Comparison of ENCODE assay signal across 8 cellular contexts in genomic region chrX:118976599-118977340, GRCh38. TPM values are rescaled to one million over a fixed set of nuclear protein-coding genes. Genes with fewer than 3 reads are reported as not detected.
DNase-seq lines count a peak whose midpoint lies in the region; ATAC-seq and TF ChIP-seq lines count a peak whose summit lies in the region.

No MANE protein-coding gene starts in this region.

- DNase-seq in SIG-M5 treated with dmso at 0.1 percent for 504 hours (lab: John Stamatoyannopoulos, UW; ENCODE audit: unreplicated experiment), result peak; percentile 5
- no peak for DNase-seq in SIG-M5 (lab: John Stamatoyannopoulos, UW)
- DNase-seq in SK-N-MC (ENCODE audit: low read depth, low spot score), result no peak
- peak; percentile 0 to 2 for DNase-seq in cardiac fibroblast (ENCODE audit: low read depth in 2 of 2)
- DNase-seq in testis, result peak; percentile 31
- no peak for DNase-seq in globus pallidus (ENCODE audit: low spot score)

- H3K4me3 ChIP-seq in SK-N-MC (peak overlapping the region; percentile 82), cardiac fibroblast (replicated peaks in 1 of 2; ENCODE audit: low read depth in 2 of 2, low read length in 2 of 2) (no peak overlapping the region), mesodermal cell (ENCODE audit: extremely low read depth, insufficient read depth, low read length, poor library complexity, severe bottlenecking) (peak overlapping the region; percentile 33), testis (peak overlapping the region; percentile 50 to 59)

- H3K9ac ChIP-seq in SK-N-MC (ENCODE audit: insufficient read length), result no peak overlapping the region

- H3K9me3 ChIP-seq in SK-N-MC (ENCODE audit: low read depth, low read length) (no peaks in the 10 kb centered on the region), mesodermal cell (ENCODE audit: control insufficient read depth, low read length) (no peaks in the 10 kb centered on the region), testis (no peaks in the 10 kb centered on the region)

- TF ChIP-seq CTCF in cardiac fibroblast (IDR thresholded peaks at IDR 0.05; ENCODE audit: low read depth, low read length), result no peak
- no peak for TF ChIP-seq CTCF in testis (IDR thresholded peaks at IDR 0.05)

- peaks cover 6% of the 10 kb centered on the region for H3K4me1 ChIP-seq in mesodermal cell (ENCODE audit: control insufficient read depth, insufficient read depth, low read length, poor library complexity, severe bottlenecking)
- H3K4me1 ChIP-seq in testis, result no peaks in the 10 kb centered on the region

- 7 to 31% methylated on average over 2 of the region's 17 CpGs for WGBS in mesodermal cell (ENCODE audit: insufficient coverage in 2 of 2), 2 experiments
- 16 to 23% methylated on average over 5 to 7 of the region's 17 CpGs for WGBS in testis, 2 donors

- H3K36me3 ChIP-seq in SK-N-MC (ENCODE audit: insufficient read depth, low read length) (no peaks in the 10 kb centered on the region), mesodermal cell (ENCODE audit: control insufficient read depth, insufficient read depth, low read length) (no peaks in the 10 kb centered on the region), testis (ENCODE audit: low read depth, missing control alignments) (no peaks in the 10 kb centered on the region)

- intact Hi-C loops in testis (cut with DNase I; ENCODE audit: low total_unique reads), result no loop called here

- ATAC-seq in GM21381 (IDR thresholded peaks at IDR 0.05; ENCODE audit: unreplicated experiment), result no peak

- H3K27ac ChIP-seq in SK-N-MC, result no peak overlapping the region
- no peak overlapping the region for H3K27ac ChIP-seq in mesodermal cell (ENCODE audit: low read depth, low read length, severe bottlenecking)
- peak overlapping the region; percentile 24 to 50 for H3K27ac ChIP-seq in testis

- no peak for TF ChIP-seq POLR2A in testis (IDR thresholded peaks at IDR 0.05)

- no peaks in the 10 kb centered on the region for H3K27me3 ChIP-seq in testis

RNA-seq across cellular contexts. Expression of gene LONRF3, which starts 2.4 kb away (rescaled TPM):
- polyA plus RNA-seq in mesodermal cell (2013, experiment 1 of 2), result 1.0 TPM
- 0.46 TPM for polyA plus RNA-seq in mesodermal cell (2013, experiment 2 of 2)
- total RNA-seq in testis, result 1 to 10 TPM; 8.5 to 9.7 TPM
- polyA plus RNA-seq in testis (ENCODE audit: insufficient read depth, low read depth, low replicate concordance), result 4.2 TPM

Comparison
In these comparisons a context has a peak if more than half of its experiments do, and no peak if none do; other contexts are left out.
1. DNase-seq: peak in SIG-M5 treated with dmso at 0.1 percent for 504 hours (single experiment), cardiac fibroblast (2 of 2) and testis (single experiment); none in SIG-M5 (single experiment), SK-N-MC (single experiment) and globus pallidus (single experiment).
2. H3K27ac ChIP-seq: peak in testis (2 of 2); none in SK-N-MC (single experiment) and mesodermal cell (single experiment).
3. H3K4me3 ChIP-seq: peak in SK-N-MC (single experiment), mesodermal cell (single experiment) and testis (2 of 2); none in cardiac fibroblast (0 of 2).